ENCODE assay signal across 8 cellular contexts in the genomic region with DNA sequence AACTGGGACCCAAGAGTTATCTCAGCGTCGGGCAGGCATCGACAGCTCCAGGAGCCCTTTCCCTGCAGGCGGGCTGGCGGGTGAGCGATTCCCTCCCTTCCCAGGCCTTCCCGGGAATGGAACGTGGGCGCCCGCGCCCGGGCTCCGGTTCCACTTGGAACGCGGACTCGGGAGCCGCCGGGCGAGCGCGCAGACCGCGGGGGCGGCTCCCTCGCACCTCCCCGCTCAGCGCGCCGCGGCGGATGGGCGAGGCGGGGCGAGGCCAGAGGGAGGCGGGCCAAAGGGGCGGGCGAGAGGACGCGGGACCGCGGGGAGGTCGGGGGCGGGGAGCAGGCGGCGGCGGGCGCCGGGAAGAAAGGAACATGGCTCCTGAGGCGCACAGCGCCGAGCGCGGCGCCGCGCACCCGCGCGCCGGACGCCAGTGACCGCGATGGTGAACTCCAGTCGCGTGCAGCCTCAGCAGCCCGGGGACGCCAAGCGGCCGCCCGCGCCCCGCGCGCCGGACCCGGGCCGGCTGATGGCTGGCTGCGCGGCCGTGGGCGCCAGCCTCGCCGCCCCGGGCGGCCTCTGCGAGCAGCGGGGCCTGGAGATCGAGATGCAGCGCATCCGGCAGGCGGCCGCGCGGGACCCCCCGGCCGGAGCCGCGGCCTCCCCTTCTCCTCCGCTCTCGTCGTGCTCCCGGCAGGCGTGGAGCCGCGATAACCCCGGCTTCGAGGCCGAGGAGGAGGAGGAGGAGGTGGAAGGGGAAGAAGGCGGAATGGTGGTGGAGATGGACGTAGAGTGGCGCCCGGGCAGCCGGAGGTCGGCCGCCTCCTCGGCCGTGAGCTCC. TPM values are rescaled to one million over a fixed set of nuclear protein-coding genes. Genes with fewer than 3 reads are reported as not detected.
DNase-seq lines count a peak whose midpoint lies in the region; ATAC-seq, FAIRE-seq and TF ChIP-seq lines count a peak whose summit lies in the region.

A gene (plus strand): TSS at position 332 of the 829 bp plus-strand sequence. CDS start 99 bp downstream, at position 431.

- no peaks in the 10 kb centered on the region for H3K36me3 Mint-ChIP-seq in Caco-2 (ENCODE audit: insufficient read depth, unreplicated experiment)
- no peaks in the 10 kb centered on the region for H3K36me3 Mint-ChIP-seq in natural killer cell

- H3K36me3 ChIP-seq in Caco-2 (ENCODE audit: control insufficient read depth, insufficient read depth, low read length): no peaks in the 10 kb centered on the region

- H3K4me1 Mint-ChIP-seq in Caco-2 (ENCODE audit: low read depth, unreplicated experiment) (peaks cover 7% of the 10 kb centered on the region), natural killer cell (peaks cover 24 to 30% of the 10 kb centered on the region in 2 donors)

- no peaks in the 10 kb centered on the region for H3K9me3 Mint-ChIP-seq in Caco-2 (ENCODE audit: unreplicated experiment)
- no peaks in the 10 kb centered on the region for H3K9me3 Mint-ChIP-seq in natural killer cell

- no peaks in the 10 kb centered on the region for H3K9me3 ChIP-seq in Caco-2

- peak; percentile 73 to 80 for DNase-seq in Caco-2
- DNase-seq in RCC 7860 (ENCODE audit: low spot score): peak; percentile 22
- DNase-seq in activated T-helper 1 cell treated with anti-CD3 and anti-CD28 coated beads, Interleukin-2, amount 50 U/mL, for 16 hours (ENCODE audit: low read depth in 1 of 2, low spot score in 1 of 2): peak; percentile 42 to 48
- DNase-seq in fibroblast of mammary gland (ENCODE audit: low read depth): peak; percentile 61
- DNase-seq in natural killer cell: peak; percentile 53
- peak; percentile 72 for DNase-seq in stimulated activated naive CD4-positive, alpha-beta T cell treated with Interleukin-2 at 50 U/mL for 16 hours (lab: John Stamatoyannopoulos, UW)

- no TSS peak for BruUV-seq in Caco-2 (replicated peaks; lab: Mats Ljungman, UMichigan)

- FAIRE-seq in RCC 7860 (lab: Jason Lieb, UNC): no peak

- no peaks in the 10 kb centered on the region for H3K4me1 ChIP-seq in Caco-2

- POLR2A ChIA-PET in Caco-2 (lab: Charles Lee): no interaction called here

- CTCF ChIA-PET in Caco-2 (lab: Charles Lee): no interaction called here

- H3K27me3 Mint-ChIP-seq in Caco-2 (ENCODE audit: insufficient read depth, unreplicated experiment) (peaks cover 9% of the 10 kb centered on the region), natural killer cell (ENCODE audit: low read depth in 2 of 2) (no peaks in the 10 kb centered on the region)

- H3K4me3 ChIP-seq in Caco-2 (ENCODE audit: low read depth, low read length) (peak within 1 kb of the TSS; percentile 61), fibroblast of mammary gland (ENCODE audit: control insufficient read depth, low read depth, low read length) (peak within 1 kb of the TSS; percentile 55)

- peak; percentile 87 for ATAC-seq in GM19455 (IDR thresholded peaks at IDR 0.05; ENCODE audit: unreplicated experiment)
- peak; percentile 38 for ATAC-seq in HG03575 (IDR thresholded peaks at IDR 0.05; ENCODE audit: extremely low read depth, insufficient number of reproducible peaks, low FRiP score, unreplicated experiment)
- peak; percentile 88 to 91 (median 90) for ATAC-seq in natural killer cell

- intact Hi-C loops in Caco-2 (cut with micrococcal nuclease; ENCODE audit: unreplicated experiment) (no loop called here), natural killer cell (cut with micrococcal nuclease) (no loop called here)

- H3K27ac Mint-ChIP-seq in Caco-2 (ENCODE audit: unreplicated experiment) (no peak within 1 kb of the TSS), natural killer cell (peak within 1 kb of the TSS; percentile 26 to 71)

- H3K4me3 Mint-ChIP-seq in Caco-2 (ENCODE audit: unreplicated experiment): peak within 1 kb of the TSS; percentile 49
- H3K4me3 Mint-ChIP-seq in natural killer cell: peak within 1 kb of the TSS; percentile 98

- TF ChIP-seq CTCF in Caco-2 (IDR thresholded peaks at IDR 0.05; ENCODE audit: insufficient read depth in 1 of 2, low read depth in 1 of 2, low read length in 1 of 2, severe bottlenecking in 1 of 2, unreplicated experiment in 1 of 2) (no peak), fibroblast of mammary gland (conservative IDR thresholded peaks at IDR 0.05; ENCODE audit: control insufficient read depth, insufficient read depth, low read depth, low read length) (no peak), natural killer cell (IDR thresholded peaks at IDR 0.05) (no peak)

- no peaks in the 10 kb centered on the region for H3K27me3 ChIP-seq in Caco-2 (replicated peaks; ENCODE audit: control insufficient read depth, insufficient read depth, low read length)

RNA-seq across cellular contexts. Expression of the gene that starts here (rescaled TPM):
- total RNA-seq in Caco-2 (2022) (7.3 and 7.9 TPM in 2 replicates), natural killer cell (1 to 10 TPM; 6.7 to 9.7 (median 7.8) TPM)

Comparison
In these comparisons a context has a peak if more than half of its experiments do, and no peak if none do; other contexts are left out.
1. Peak in every context shown above with its lines: DNase-seq, ATAC-seq and H3K4me3 ChIP-seq.
2. DNase-seq: peak in every context shown above with its lines; median percentile 76 in Caco-2; 72 in stimulated activated naive CD4-positive, alpha-beta T cell treated with Interleukin-2 at 50 U/mL for 16 hours; 61 in fibroblast of mammary gland; 53 in natural killer cell; 45 in activated T-helper 1 cell treated with anti-CD3 and anti-CD28 coated beads, Interleukin-2, amount 50 U/mL, for 16 hours; 22 in RCC 7860.
3. ATAC-seq: peak in every context shown above with its lines; median percentile 90 in natural killer cell; 87 in GM19455; 38 in HG03575.